In genomic region chr9:129863059-129863690, GRCh38 we compare ENCODE assay signal across 8 cellular contexts.
DNase-seq lines count a peak whose midpoint lies in the region; ATAC-seq lines count a peak whose summit lies in the region.

No MANE protein-coding gene starts in this region.

- peak; percentile 90 for DNase-seq in KG1 (lab: John Stamatoyannopoulos, UW)
- DNase-seq in effector CD8-positive, alpha-beta T cell (lab: John Stamatoyannopoulos, UW) = peak; percentile 17
- DNase-seq in stimulated activated CD8-positive, alpha-beta memory T cell treated with anti-CD3 and anti-CD28 coated beads, Interleukin-2, amount 100 ng/mL, for 48 hours (ENCODE audit: low read depth in 2 of 2) = peak; percentile 66 to 68
- DNase-seq in NCI-H748 (lab: John Stamatoyannopoulos, UW; ENCODE audit: unreplicated experiment) = no peak
- no peak for DNase-seq in NCI-H1048 (lab: John Stamatoyannopoulos, UW)
- no peak for DNase-seq in NCI-H2227 treated with DMSO at 0.1 percent for 48 hours (lab: John Stamatoyannopoulos, UW)
- DNase-seq in NCI-H345 treated with DMSO at 0.1 percent for 48 hours (lab: John Stamatoyannopoulos, UW; ENCODE audit: unreplicated experiment) = no peak

- ATAC-seq in activated CD4-positive, CD25-positive, alpha-beta regulatory T cell treated with anti-CD3 and anti-CD28 coated beads, Interleukin-2, amount 50 U/mL, for 24 hours = peak; percentile 76 to 83

Comparison
In these comparisons a context has a peak if more than half of its experiments do, and no peak if none do; other contexts are left out.
1. DNase-seq: peak in KG1 (single experiment), effector CD8-positive, alpha-beta T cell (single experiment) and stimulated activated CD8-positive, alpha-beta memory T cell treated with anti-CD3 and anti-CD28 coated beads, Interleukin-2, amount 100 ng/mL, for 48 hours (2 of 2); none in NCI-H748 (single experiment), NCI-H1048 (single experiment), NCI-H2227 treated with DMSO at 0.1 percent for 48 hours (single experiment) and NCI-H345 treated with DMSO at 0.1 percent for 48 hours (single experiment).